ENCODE assay signal across 17 cellular contexts in the genomic region with DNA sequence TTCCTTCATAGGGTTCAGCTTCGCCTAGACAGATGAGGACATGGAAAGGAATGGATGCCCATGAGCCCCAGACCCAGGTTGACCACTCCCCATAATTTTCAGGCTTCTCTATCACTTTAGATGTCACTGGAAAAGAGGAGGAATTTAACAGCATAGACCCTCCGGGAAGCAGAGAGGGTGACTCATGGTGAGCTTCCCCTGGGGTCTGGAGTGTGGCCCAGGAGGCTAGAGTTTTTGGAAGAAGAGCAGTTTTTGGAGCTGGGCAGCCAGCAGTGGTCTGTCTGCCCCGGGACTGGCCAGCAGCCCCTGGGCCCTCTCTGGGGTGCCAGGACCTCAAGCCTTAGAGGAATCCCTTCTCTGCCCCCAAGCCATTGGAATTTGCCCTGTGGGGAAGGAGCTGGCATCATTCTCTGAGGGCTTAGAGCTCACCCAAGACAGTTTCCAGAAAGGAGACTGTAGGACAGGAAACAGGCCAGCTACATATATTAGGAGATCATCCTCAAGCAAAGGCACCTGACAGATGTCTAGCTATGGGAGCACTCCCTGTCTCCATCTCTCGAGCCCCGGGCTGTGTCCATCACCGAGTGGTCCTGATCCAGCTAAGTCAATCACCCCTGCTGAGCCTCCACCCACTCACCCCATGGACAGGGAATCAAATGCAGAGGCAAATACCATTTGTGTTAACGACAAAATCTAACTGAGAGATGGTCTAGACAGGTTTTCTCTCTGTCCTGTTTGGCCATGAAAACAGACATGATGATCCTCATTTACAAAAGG.
"Had no signal": no experiment of that assay in that cellular context is flagged by ENCODE, and none has a peak within 500 bp of the region (broad histone marks: within the 10 kb centered on the region; RNA-seq: fewer than 3 reads in every experiment).

No MANE protein-coding gene starts in this region.

- H3K4me3 ChIP-seq: adrenal gland, body of pancreas, esophagus squamous epithelium, gastroesophageal sphincter, thyroid gland, uterus had no signal

- DNase-seq: activated CD4-positive, alpha-beta T cell treated with anti-CD3 and anti-CD28 coated beads, Interleukin-2, amount 50 U/mL, for 48 hours; activated CD8-positive, alpha-beta memory T cell treated with anti-CD3 and anti-CD28 coated beads, Interleukin-2, amount 10 ng/mL, durations not matched to agents 7 days and 5 days; activated effector memory CD4-positive, alpha-beta T cell treated with Interleukin-2 at 50 U/mL for 16 hours; activated T-cell treated with anti-CD3 and anti-CD28 coated beads, Interleukin-2, amount 50 U/mL, for 1 hour; adrenal gland; body of pancreas; cortex of kidney; effector CD4-positive, alpha-beta T cell; esophagus squamous epithelium; naive thymus-derived CD8-positive, alpha-beta T cell; thyroid gland; uterus; WERI-Rb-1 had no signal

- H3K27ac ChIP-seq: adrenal gland, body of pancreas, esophagus squamous epithelium, gastroesophageal sphincter, parathyroid adenoma, thyroid gland, uterus, WERI-Rb-1 had no signal

- H3K27ac Mint-ChIP-seq: activated CD8-positive, alpha-beta memory T cell treated with anti-CD3 and anti-CD28 coated beads, Interleukin-2, amount 10 ng/mL, durations not matched to agents 7 days and 5 days; activated naive CD4-positive, alpha-beta T cell treated with anti-CD3 and anti-CD28 coated beads, Interleukin-2, amount 50 U/mL, for 24 hours; naive thymus-derived CD8-positive, alpha-beta T cell; stimulated activated effector memory CD8-positive, alpha-beta T cell treated with anti-CD3 and anti-CD28 coated beads, Interleukin-12 subunit alpha, Interleukin-12 subunit beta, amount 100 ng/mL, for 72 hours had no signal

- H3K9me3 Mint-ChIP-seq: activated naive CD4-positive, alpha-beta T cell treated with anti-CD3 and anti-CD28 coated beads, Interleukin-2, amount 50 U/mL, for 24 hours; naive thymus-derived CD8-positive, alpha-beta T cell; stimulated activated effector memory CD8-positive, alpha-beta T cell treated with anti-CD3 and anti-CD28 coated beads, Interleukin-12 subunit alpha, Interleukin-12 subunit beta, amount 100 ng/mL, for 72 hours had no signal

- H3K4me1 ChIP-seq: adrenal gland, body of pancreas, esophagus squamous epithelium, gastroesophageal sphincter, parathyroid adenoma, thyroid gland, uterus had no signal

- H3K4me1 Mint-ChIP-seq: activated CD8-positive, alpha-beta memory T cell treated with anti-CD3 and anti-CD28 coated beads, Interleukin-2, amount 10 ng/mL, durations not matched to agents 7 days and 5 days; activated naive CD4-positive, alpha-beta T cell treated with anti-CD3 and anti-CD28 coated beads, Interleukin-2, amount 50 U/mL, for 24 hours; stimulated activated effector memory CD8-positive, alpha-beta T cell treated with anti-CD3 and anti-CD28 coated beads, Interleukin-12 subunit alpha, Interleukin-12 subunit beta, amount 100 ng/mL, for 72 hours had no signal

- H3K36me3 Mint-ChIP-seq: activated CD8-positive, alpha-beta memory T cell treated with anti-CD3 and anti-CD28 coated beads, Interleukin-2, amount 10 ng/mL, durations not matched to agents 7 days and 5 days; activated naive CD4-positive, alpha-beta T cell treated with anti-CD3 and anti-CD28 coated beads, Interleukin-2, amount 50 U/mL, for 24 hours; naive thymus-derived CD8-positive, alpha-beta T cell; stimulated activated effector memory CD8-positive, alpha-beta T cell treated with anti-CD3 and anti-CD28 coated beads, Interleukin-12 subunit alpha, Interleukin-12 subunit beta, amount 100 ng/mL, for 72 hours had no signal

- H3K36me3 ChIP-seq: adrenal gland, esophagus squamous epithelium, gastroesophageal sphincter, thyroid gland, uterus, WERI-Rb-1 had no signal

- ATAC-seq: activated CD8-positive, alpha-beta memory T cell treated with anti-CD3 and anti-CD28 coated beads, Interleukin-2, amount 10 ng/mL, durations not matched to agents 7 days and 5 days; body of pancreas; gastroesophageal sphincter; naive thymus-derived CD8-positive, alpha-beta T cell; stimulated activated effector memory CD8-positive, alpha-beta T cell treated with anti-CD3 and anti-CD28 coated beads, Interleukin-12 subunit alpha, Interleukin-12 subunit beta, amount 100 ng/mL, for 72 hours had no signal

- H3K9me3 ChIP-seq: adrenal gland, body of pancreas, esophagus squamous epithelium, gastroesophageal sphincter, thyroid gland, uterus had no signal

- H3K4me3 Mint-ChIP-seq: activated CD8-positive, alpha-beta memory T cell treated with anti-CD3 and anti-CD28 coated beads, Interleukin-2, amount 10 ng/mL, durations not matched to agents 7 days and 5 days; activated naive CD4-positive, alpha-beta T cell treated with anti-CD3 and anti-CD28 coated beads, Interleukin-2, amount 50 U/mL, for 24 hours; naive thymus-derived CD8-positive, alpha-beta T cell; stimulated activated effector memory CD8-positive, alpha-beta T cell treated with anti-CD3 and anti-CD28 coated beads, Interleukin-12 subunit alpha, Interleukin-12 subunit beta, amount 100 ng/mL, for 72 hours had no signal
